ENCODE assay signal across 1 cellular context in the genomic region with DNA sequence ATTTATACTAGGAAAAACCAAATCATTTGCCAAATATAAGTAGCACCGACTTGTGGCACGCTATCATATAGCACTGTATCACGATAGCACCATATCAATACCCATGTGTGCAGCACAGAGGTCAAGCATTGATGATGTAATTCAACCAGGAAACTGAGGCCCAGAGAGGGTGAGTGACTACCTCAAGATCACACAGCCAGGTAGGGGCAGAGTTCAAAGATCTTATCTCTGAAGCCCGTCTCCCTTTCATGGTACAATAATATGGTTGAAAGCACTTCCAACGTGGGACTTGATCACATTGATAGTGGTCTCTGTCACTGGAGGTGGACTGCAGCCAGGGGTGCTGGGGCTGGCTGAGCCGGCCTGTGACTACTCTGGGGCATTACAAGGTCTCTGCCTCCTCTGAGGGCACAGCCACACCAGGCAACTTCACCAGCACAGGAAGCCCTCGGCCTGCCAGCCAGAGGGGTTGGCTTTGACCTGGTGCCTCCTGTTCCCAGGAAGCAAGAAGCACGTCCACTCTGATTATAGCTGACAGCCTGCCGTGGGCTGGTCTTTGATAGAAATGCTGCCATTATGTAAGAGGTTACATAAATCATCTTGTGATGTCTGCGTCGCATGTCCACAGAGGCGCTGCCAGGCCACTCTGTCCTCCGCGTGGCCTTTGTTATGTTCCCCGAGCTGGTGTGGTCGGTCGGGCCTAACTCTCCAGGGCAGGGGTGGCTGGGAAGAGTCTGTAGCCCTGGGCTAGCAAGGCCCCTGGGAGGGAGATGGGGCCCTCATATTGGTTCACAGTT.
TF ChIP-seq lines count a peak whose summit lies in the region.

No MANE protein-coding gene starts in this region.

TF ChIP-seq in HepG2, 621 proteins besides CTCF, POLR2A, EP300 and RAD21:
- TF ChIP-seq RARA (CRISPR knock-in tag; IDR thresholded peaks at IDR 0.05) = 0 out of 2 replicates have a peak, but pooled peaks have one; percentile 25
- TF ChIP-seq, protein P1, sequence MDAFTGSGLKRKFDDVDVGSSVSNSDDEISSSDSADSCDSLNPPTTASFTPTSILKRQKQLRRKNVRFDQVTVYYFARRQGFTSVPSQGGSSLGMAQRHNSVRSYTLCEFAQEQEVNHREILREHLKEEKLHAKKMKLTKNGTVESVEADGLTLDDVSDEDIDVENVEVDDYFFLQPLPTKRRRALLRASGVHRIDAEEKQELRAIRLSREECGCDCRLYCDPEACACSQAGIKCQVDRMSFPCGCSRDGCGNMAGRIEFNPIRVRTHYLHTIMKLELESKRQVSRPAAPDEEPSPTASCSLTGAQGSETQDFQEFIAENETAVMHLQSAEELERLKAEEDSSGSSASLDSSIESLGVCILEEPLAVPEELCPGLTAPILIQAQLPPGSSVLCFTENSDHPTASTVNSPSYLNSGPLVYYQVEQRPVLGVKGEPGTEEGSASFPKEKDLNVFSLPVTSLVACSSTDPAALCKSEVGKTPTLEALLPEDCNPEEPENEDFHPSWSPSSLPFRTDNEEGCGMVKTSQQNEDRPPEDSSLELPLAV (CRISPR knock-in tag; conservative IDR thresholded peaks at IDR 0.05; ENCODE audit: low read depth) = no peak
- TF ChIP-seq ZNF768 (CRISPR knock-in tag; IDR thresholded peaks at IDR 0.05) = peak; percentile 89
- TF ChIP-seq, protein P2, sequence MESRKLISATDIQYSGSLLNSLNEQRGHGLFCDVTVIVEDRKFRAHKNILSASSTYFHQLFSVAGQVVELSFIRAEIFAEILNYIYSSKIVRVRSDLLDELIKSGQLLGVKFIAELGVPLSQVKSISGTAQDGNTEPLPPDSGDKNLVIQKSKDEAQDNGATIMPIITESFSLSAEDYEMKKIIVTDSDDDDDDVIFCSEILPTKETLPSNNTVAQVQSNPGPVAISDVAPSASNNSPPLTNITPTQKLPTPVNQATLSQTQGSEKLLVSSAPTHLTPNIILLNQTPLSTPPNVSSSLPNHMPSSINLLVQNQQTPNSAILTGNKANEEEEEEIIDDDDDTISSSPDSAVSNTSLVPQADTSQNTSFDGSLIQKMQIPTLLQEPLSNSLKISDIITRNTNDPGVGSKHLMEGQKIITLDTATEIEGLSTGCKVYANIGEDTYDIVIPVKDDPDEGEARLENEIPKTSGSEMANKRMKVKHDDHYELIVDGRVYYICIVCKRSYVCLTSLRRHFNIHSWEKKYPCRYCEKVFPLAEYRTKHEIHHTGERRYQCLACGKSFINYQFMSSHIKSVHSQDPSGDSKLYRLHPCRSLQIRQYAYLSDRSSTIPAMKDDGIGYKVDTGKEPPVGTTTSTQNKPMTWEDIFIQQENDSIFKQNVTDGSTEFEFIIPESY (CRISPR knock-in tag; IDR thresholded peaks at IDR 0.05) = peak; percentile 21; the same call in 1 of the 2 replicates
- peak; percentile 44; the same call in 1 of the 2 replicates for TF ChIP-seq ZBTB38 (CRISPR knock-in tag; IDR thresholded peaks at IDR 0.05)
